Comparison of ENCODE assay signal across 27 cellular contexts in the genomic region with DNA sequence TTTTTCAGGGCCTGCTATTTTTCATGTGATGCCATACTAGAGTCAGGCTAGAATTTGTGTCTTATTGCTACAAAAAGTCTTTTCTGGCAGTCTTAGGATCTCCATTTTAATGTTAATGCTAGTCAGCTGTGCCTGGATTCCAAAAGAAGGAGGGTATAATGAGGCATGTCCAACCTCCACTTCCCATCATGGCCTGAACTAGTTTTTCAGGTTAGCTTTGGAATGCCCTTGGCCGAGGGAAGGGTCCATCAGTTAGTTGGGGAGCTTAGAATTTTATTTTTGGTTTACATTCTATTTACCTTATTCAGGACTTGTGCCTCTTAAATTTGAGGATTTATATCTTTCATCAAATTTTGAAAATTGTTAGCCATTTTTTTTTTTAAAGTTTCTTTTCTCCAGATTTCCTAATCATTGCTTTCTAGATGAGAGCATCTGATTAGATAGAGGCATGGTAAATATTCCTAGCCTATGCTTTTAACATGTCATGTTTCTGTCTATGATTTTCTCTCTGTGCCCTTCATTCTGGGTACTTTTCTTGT.
"Had no signal": no experiment of that assay in that cellular context is flagged by ENCODE, and none has a peak within 500 bp of the region (broad histone marks: within the 10 kb centered on the region; RNA-seq: fewer than 3 reads in every experiment).

No MANE protein-coding gene starts in this region.

- H3K36me3 ChIP-seq: neural progenitor cell, ovary, thoracic aorta, thyroid gland had no signal

- H3K4me1 Mint-ChIP-seq: nephron; neural progenitor cell; stimulated activated effector memory CD8-positive, alpha-beta T cell treated with anti-CD3 and anti-CD28 coated beads, Interleukin-12 subunit alpha, Interleukin-12 subunit beta, amount 100 ng/mL, for 72 hours; stimulated activated naive B cell treated with anti-CD40 and anti-IgM and Interleukin-4, amounts not matched to agents 10 μg/mL and 1 μg/mL and 100 μg/mL, for 72 hours had no signal

- H3K9ac ChIP-seq: neural progenitor cell, parathyroid adenoma had no signal

- H3K4me1 ChIP-seq: neural progenitor cell, parathyroid adenoma, psoas muscle, right lobe of liver, sigmoid colon, stomach, thyroid gland, tibial nerve, upper lobe of left lung, vagina had no signal

- H3K4me3 Mint-ChIP-seq: naive thymus-derived CD4-positive, alpha-beta T cell; nephron; neural progenitor cell; stimulated activated effector memory CD8-positive, alpha-beta T cell treated with anti-CD3 and anti-CD28 coated beads, Interleukin-12 subunit alpha, Interleukin-12 subunit beta, amount 100 ng/mL, for 72 hours; stimulated activated naive B cell treated with anti-CD40 and anti-IgM and Interleukin-4, amounts not matched to agents 10 μg/mL and 1 μg/mL and 100 μg/mL, for 72 hours; stimulated activated naive CD8-positive, alpha-beta T cell treated with anti-CD3 and anti-CD28 coated beads, Interleukin-15, Interleukin-2, amounts not matched to agents 100 ng/mL and 50 ng/mL, for 24 hours had no signal

- H2AFZ ChIP-seq: neural progenitor cell, parathyroid adenoma had no signal

- H3K27ac Mint-ChIP-seq: naive thymus-derived CD4-positive, alpha-beta T cell; nephron; neural progenitor cell; progenitor cell of endocrine pancreas; stimulated activated effector memory CD8-positive, alpha-beta T cell treated with anti-CD3 and anti-CD28 coated beads, Interleukin-12 subunit alpha, Interleukin-12 subunit beta, amount 100 ng/mL, for 72 hours; stimulated activated naive B cell treated with anti-CD40 and anti-IgM and Interleukin-4, amounts not matched to agents 10 μg/mL and 1 μg/mL and 100 μg/mL, for 72 hours; stimulated activated naive CD8-positive, alpha-beta T cell treated with anti-CD3 and anti-CD28 coated beads, Interleukin-15, Interleukin-2, amounts not matched to agents 100 ng/mL and 50 ng/mL, for 24 hours had no signal

- H3K27ac ChIP-seq: neural progenitor cell, ovary, parathyroid adenoma, psoas muscle, right lobe of liver, sigmoid colon, stomach, thoracic aorta, thyroid gland, tibial nerve, upper lobe of left lung, vagina had no signal

- H3K9me3 Mint-ChIP-seq: nephron; stimulated activated effector memory CD8-positive, alpha-beta T cell treated with anti-CD3 and anti-CD28 coated beads, Interleukin-12 subunit alpha, Interleukin-12 subunit beta, amount 100 ng/mL, for 72 hours; stimulated activated naive CD8-positive, alpha-beta T cell treated with anti-CD3 and anti-CD28 coated beads, Interleukin-15, Interleukin-2, amounts not matched to agents 100 ng/mL and 50 ng/mL, for 24 hours had no signal

- H3K4me3 ChIP-seq: neural progenitor cell, ovary, psoas muscle, right lobe of liver, sigmoid colon, stomach, thoracic aorta, thyroid gland, tibial nerve, upper lobe of left lung, vagina had no signal

- ATAC-seq: naive thymus-derived CD4-positive, alpha-beta T cell; psoas muscle; right cardiac atrium; stimulated activated effector memory CD8-positive, alpha-beta T cell treated with anti-CD3 and anti-CD28 coated beads, Interleukin-12 subunit alpha, Interleukin-12 subunit beta, amount 100 ng/mL, for 72 hours; stimulated activated naive B cell treated with anti-CD40 and anti-IgM and Interleukin-4, amounts not matched to agents 10 μg/mL and 1 μg/mL and 100 μg/mL, for 72 hours had no signal

- DNase-seq: naive thymus-derived CD4-positive, alpha-beta T cell; occipital lobe; ovary; posterior cingulate gyrus; psoas muscle; right cardiac atrium; right lobe of liver; sigmoid colon; small intestine; stimulated activated CD4-positive, alpha-beta T cell treated with anti-CD3 and anti-CD28 coated beads, Interleukin-15, amount 100 ng/mL, for 24 hours; stimulated activated CD4-positive, alpha-beta T cell treated with anti-CD3 and anti-CD28 coated beads, Interleukin-2, amount 100 ng/mL, for 24 hours; stimulated activated CD4-positive, alpha-beta T cell treated with anti-CD3 and anti-CD28 coated beads, Interleukin-2, amount 100 ng/mL, for 48 hours; stimulated activated CD4-positive, alpha-beta T cell treated with anti-CD3 and anti-CD28 coated beads, Interleukin-4, amount 100 ng/mL, for 24 hours; stimulated activated naive B cell treated with anti-CD40 and anti-IgM and Interleukin-4, amounts not matched to agents 10 μg/mL and 1 μg/mL and 100 μg/mL, for 72 hours; stimulated activated naive CD4-positive, alpha-beta T cell treated with Interleukin-2 at 50 U/mL for 16 hours; stomach; thyroid gland; upper lobe of left lung had no signal

- H3K79me2 ChIP-seq: parathyroid adenoma had no signal

- H3K4me2 ChIP-seq: neural progenitor cell had no signal

- H3K9me3 ChIP-seq: ovary, psoas muscle, right lobe of liver, sigmoid colon, stomach, thoracic aorta, thyroid gland, upper lobe of left lung, vagina had no signal

- H3K27me3 ChIP-seq: ovary, right lobe of liver, sigmoid colon, thyroid gland, tibial nerve, upper lobe of left lung, vagina had no signal
